ENCODE assay signal across 9 cellular contexts in genomic region chr11:2807276-2807681, GRCh38.
A peak's percentile ranks its signal among the peaks of the same experiment; 100 is the strongest.
DNase-seq lines count a peak whose midpoint lies in the region; ATAC-seq and TF ChIP-seq lines count a peak whose summit lies in the region.
"Had no signal": no experiment of that assay in that cellular context is flagged by ENCODE, and none has a peak within 500 bp of the region (broad histone marks: within the 10 kb centered on the region; RNA-seq: fewer than 3 reads in every experiment).

No MANE protein-coding gene starts in this region.

- ATAC-seq in right lobe of liver = peak in 1 of 4 donors; percentile 21
- ATAC-seq in thoracic aorta (ENCODE audit: insufficient number of reproducible peaks, low FRiP score, low read depth) = peak; percentile 36

- no peaks in the 10 kb centered on the region for H3K36me3 Mint-ChIP-seq in activated T-cell treated with anti-CD3 and anti-CD28 coated beads, Interleukin-2, amount 50 U/mL, for 24 hours (ENCODE audit: low read depth)

- H3K36me3 ChIP-seq in colonic mucosa (no peaks in the 10 kb centered on the region), right lobe of liver (no peaks in the 10 kb centered on the region), thoracic aorta (no peaks in the 10 kb centered on the region)

- no peaks in the 10 kb centered on the region for H3K27me3 ChIP-seq in colonic mucosa
- H3K27me3 ChIP-seq in right lobe of liver = no peaks in the 10 kb centered on the region
- no peaks in the 10 kb centered on the region for H3K27me3 ChIP-seq in thoracic aorta (replicated peaks; ENCODE audit: insufficient read depth)

- H3K4me1 Mint-ChIP-seq in activated T-cell treated with anti-CD3 and anti-CD28 coated beads, Interleukin-2, amount 50 U/mL, for 24 hours (ENCODE audit: low read depth) = peaks cover 16% of the 10 kb centered on the region

- H3K9me3 ChIP-seq in colonic mucosa (no peaks in the 10 kb centered on the region), right lobe of liver (no peaks in the 10 kb centered on the region), thoracic aorta (no peaks in the 10 kb centered on the region)

- intact Hi-C loops in colonic mucosa (cut with DNase I) (no loop called here), right lobe of liver (cut with DNase I) (no loop called here)

- no peaks in the 10 kb centered on the region for H3K4me1 ChIP-seq in colonic mucosa
- H3K4me1 ChIP-seq in right lobe of liver = no peaks in the 10 kb centered on the region
- peaks cover 0 to 12% of the 10 kb centered on the region in 2 donors for H3K4me1 ChIP-seq in thoracic aorta (ENCODE audit: control insufficient read depth in 1 of 2, low read depth in 2 of 2)

- H3K4me3 ChIP-seq in colonic mucosa (no peak overlapping the region), right lobe of liver (no peak overlapping the region), thoracic aorta (peak overlapping the region; percentile 54)

- TF ChIP-seq CTCF in colonic mucosa (IDR thresholded peaks at IDR 0.05) = no peak
- no peak for TF ChIP-seq CTCF in right lobe of liver (IDR thresholded peaks at IDR 0.05)
- no peak for TF ChIP-seq CTCF in thoracic aorta (IDR thresholded peaks at IDR 0.05)

- H3K9ac ChIP-seq in colonic mucosa (ENCODE audit: low read depth in 2 of 2, low read length in 2 of 2) = no peak overlapping the region

- no peak overlapping the region for H3K4me3 Mint-ChIP-seq in activated T-cell treated with anti-CD3 and anti-CD28 coated beads, Interleukin-2, amount 50 U/mL, for 24 hours
- H3K4me3 Mint-ChIP-seq: activated T-helper 1 cell treated with anti-CD3 and anti-CD28 coated beads, Interleukin-12 subunit alpha, Interleukin-12 subunit beta, Interleukin-2, Interleukin-4 antibody, amounts not matched to agents 30 ng/mL and 10 ng/mL and 1 ng/mL, durations not matched to agents 14 hours and 24 hours and 36 hours had no signal

- 64% methylated on average over 13 of the region's 27 CpGs for WGBS in right lobe of liver (ENCODE audit: insufficient coverage, low coverage, low lambda C conversion rate, missing lambda C conversion rate)

- H3K27ac ChIP-seq in colonic mucosa (no peak overlapping the region), right lobe of liver (no peak overlapping the region), thoracic aorta (no peak overlapping the region)

- DNase-seq in NCI-H345 (lab: John Stamatoyannopoulos, UW) = peak; percentile 15
- DNase-seq in NCI-H345 treated with DMSO at 0.1 percent for 48 hours (lab: John Stamatoyannopoulos, UW; ENCODE audit: unreplicated experiment) = no peak
- peak; percentile 75 for DNase-seq in colonic mucosa
- peak; percentile 20 to 52 (median 45) for DNase-seq in right lobe of liver
- DNase-seq in thoracic aorta (ENCODE audit: low spot score) = peak; percentile 39
- no peak for DNase-seq in LoVo (ENCODE audit: low spot score)
- no peak for DNase-seq in activated T-cell treated with anti-CD3 and anti-CD28 coated beads, Interleukin-2, amount 50 U/mL, for 24 hours
- DNase-seq in stimulated activated CD4-positive, alpha-beta T cell treated with anti-CD3 and anti-CD28 coated beads, Interleukin-4, amount 100 ng/mL, for 24 hours = no peak

- TF ChIP-seq POLR2A in right lobe of liver (IDR thresholded peaks at IDR 0.05) = no peak

- no peak overlapping the region for H3K27ac Mint-ChIP-seq in activated T-cell treated with anti-CD3 and anti-CD28 coated beads, Interleukin-2, amount 50 U/mL, for 24 hours
- H3K27ac Mint-ChIP-seq: activated T-helper 1 cell treated with anti-CD3 and anti-CD28 coated beads, Interleukin-12 subunit alpha, Interleukin-12 subunit beta, Interleukin-2, Interleukin-4 antibody, amounts not matched to agents 30 ng/mL and 10 ng/mL and 1 ng/mL, durations not matched to agents 14 hours and 24 hours and 36 hours had no signal

- H3K27me3 Mint-ChIP-seq in activated T-cell treated with anti-CD3 and anti-CD28 coated beads, Interleukin-2, amount 50 U/mL, for 24 hours = no peaks in the 10 kb centered on the region

- H3K9me3 Mint-ChIP-seq in activated T-cell treated with anti-CD3 and anti-CD28 coated beads, Interleukin-2, amount 50 U/mL, for 24 hours = no peaks in the 10 kb centered on the region
- H3K9me3 Mint-ChIP-seq: activated T-helper 1 cell treated with anti-CD3 and anti-CD28 coated beads, Interleukin-12 subunit alpha, Interleukin-12 subunit beta, Interleukin-2, Interleukin-4 antibody, amounts not matched to agents 30 ng/mL and 10 ng/mL and 1 ng/mL, durations not matched to agents 14 hours and 24 hours and 36 hours had no signal

Comparison
In these comparisons a context has a peak if more than half of its experiments do, and no peak if none do; other contexts are left out.
1. DNase-seq: peak in NCI-H345 (single experiment), colonic mucosa (single experiment), right lobe of liver (3 of 3) and thoracic aorta (single experiment); none in NCI-H345 treated with DMSO at 0.1 percent for 48 hours (single experiment), LoVo (single experiment), activated T-cell treated with anti-CD3 and anti-CD28 coated beads, Interleukin-2, amount 50 U/mL, for 24 hours (single experiment) and stimulated activated CD4-positive, alpha-beta T cell treated with anti-CD3 and anti-CD28 coated beads, Interleukin-4, amount 100 ng/mL, for 24 hours (single experiment).